Comparison of ENCODE assay signal across 25 cellular contexts in the genomic region with DNA sequence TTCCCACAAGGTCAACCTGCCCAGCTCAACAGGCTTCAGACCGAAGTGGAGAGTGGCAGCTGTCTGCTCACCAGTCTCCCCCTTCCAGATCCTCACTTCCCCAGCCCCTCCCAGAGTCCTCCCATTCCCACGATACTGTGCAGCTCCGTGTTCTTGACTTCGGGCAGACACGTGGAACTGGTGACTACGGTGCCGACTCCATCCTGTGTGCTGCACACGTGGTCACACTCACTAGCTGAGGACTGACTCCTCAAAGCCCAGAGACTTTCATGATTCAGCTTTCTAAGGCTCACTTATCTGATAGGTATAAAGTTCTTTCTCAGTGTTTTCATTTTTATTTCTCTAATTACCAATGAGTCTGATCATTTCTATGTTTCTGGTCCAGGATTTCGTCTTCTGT. TPM values are rescaled to one million over a fixed set of nuclear protein-coding genes. Genes with fewer than 3 reads are reported as not detected.
"Had no signal": no experiment of that assay in that cellular context is flagged by ENCODE, and none has a peak within 500 bp of the region (broad histone marks: within the 10 kb centered on the region; RNA-seq: fewer than 3 reads in every experiment).

No MANE protein-coding gene starts in this region.

- H3K4me1 ChIP-seq: SJSA1 had no signal

- H3K9me3 Mint-ChIP-seq: IgD-negative memory B cell had no signal

- DNase-seq: KBM-7, MV-4-11, NCI-H1048, NCI-H1105, NCI-H1417, NCI-H146, NCI-H1694 treated with DMSO at 0.1 percent for 48 hours, NCI-H1930, NCI-H2081, NCI-H2107, NCI-H226, NCI-H446, NCI-H510A, NCI-H524 treated with DMSO at 0.1 percent for 48 hours, NCI-H69, NCI-H774, Right ventricle myocardium superior, RPMI8226, SIG-M5 had no signal

- H3K27ac Mint-ChIP-seq: IgD-negative memory B cell had no signal

- H3K27me3 ChIP-seq: SJSA1 had no signal

- H3K9me3 ChIP-seq: SJSA1 had no signal

- H3K36me3 ChIP-seq: SJSA1 had no signal

- H3K36me3 Mint-ChIP-seq: IgD-negative memory B cell had no signal

- H3K4me3 ChIP-seq: SJSA1, SK-N-MC had no signal

- H3K27ac ChIP-seq: SJSA1, SK-N-MC had no signal

- FAIRE-seq: RCC 7860 had no signal

RNA-seq across cellular contexts. Expression of a gene that starts 32.4 kb away (rescaled TPM):
- total RNA-seq: HT1080, MCF 10A, SJSA1 had no signal
